In the genomic region with DNA sequence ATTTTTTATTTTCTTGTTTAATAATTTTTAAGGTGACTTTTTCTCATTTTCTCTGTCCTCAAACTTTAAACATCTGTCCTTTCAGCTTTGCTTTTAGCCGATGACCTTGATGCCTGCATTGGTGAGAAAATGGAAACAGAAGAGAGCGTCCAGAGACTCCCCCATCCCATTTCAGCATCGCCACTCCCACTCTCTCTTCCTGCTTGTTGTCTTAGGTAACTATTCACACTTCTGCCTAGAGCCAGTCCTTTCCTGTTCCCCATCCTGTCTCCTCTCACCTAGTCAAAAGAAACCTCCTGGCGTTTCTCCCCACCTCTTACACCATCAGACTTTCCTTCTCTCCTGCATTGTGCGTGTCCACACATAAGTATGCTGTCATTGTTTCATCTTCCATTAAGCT, we compare ENCODE assay signal across 17 cellular contexts.
"Had no signal": no experiment of that assay in that cellular context is flagged by ENCODE, and none has a peak within 500 bp of the region (broad histone marks: within the 10 kb centered on the region; RNA-seq: fewer than 3 reads in every experiment).

No MANE protein-coding gene starts in this region.

- DNase-seq: activated CD4-positive, alpha-beta T cell treated with anti-CD3 and anti-CD28 coated beads, Interleukin-2, amount 50 U/mL, for 48 hours; activated naive CD4-positive, alpha-beta T cell treated with anti-CD3 and anti-CD28 coated beads, Interleukin-2, amount 10 ng/mL, durations not matched to agents 7 days and 5 days; activated T-cell treated with anti-CD3 and anti-CD28 coated beads, Interleukin-2, amount 50 U/mL, for 1 hour; cerebellar nuclear complex; effector CD8-positive, alpha-beta T cell; foreskin melanocyte; immature natural killer cell; ovary; sigmoid colon; spleen; stimulated activated CD4-positive, alpha-beta T cell treated with anti-CD3 and anti-CD28 coated beads, Interleukin-1b, Interleukin-23, amount 100 ng/mL, for 48 hours; upper lobe of right lung had no signal

- H3K4me3 ChIP-seq: ascending aorta, breast epithelium, ovary, sigmoid colon, spleen, thoracic aorta, upper lobe of right lung had no signal

- H3K9me3 ChIP-seq: ascending aorta, breast epithelium, ovary, sigmoid colon, spleen, thoracic aorta, upper lobe of right lung had no signal

- ATAC-seq: stimulated activated effector memory CD8-positive, alpha-beta T cell treated with anti-CD3 and anti-CD28 coated beads, Interleukin-12 subunit alpha, Interleukin-12 subunit beta, amount 100 ng/mL, for 72 hours; upper lobe of right lung had no signal

- H3K36me3 ChIP-seq: ascending aorta, breast epithelium, ovary, sigmoid colon, spleen, thoracic aorta, upper lobe of right lung had no signal

- H3K27ac ChIP-seq: ascending aorta, breast epithelium, sigmoid colon, spleen, thoracic aorta, upper lobe of right lung, VCaP had no signal

- H3K27me3 ChIP-seq: ascending aorta, breast epithelium, ovary, sigmoid colon, upper lobe of right lung had no signal

- H3K4me1 ChIP-seq: ascending aorta, breast epithelium, sigmoid colon had no signal
